Comparison of ENCODE assay signal across 26 cellular contexts in the genomic region with DNA sequence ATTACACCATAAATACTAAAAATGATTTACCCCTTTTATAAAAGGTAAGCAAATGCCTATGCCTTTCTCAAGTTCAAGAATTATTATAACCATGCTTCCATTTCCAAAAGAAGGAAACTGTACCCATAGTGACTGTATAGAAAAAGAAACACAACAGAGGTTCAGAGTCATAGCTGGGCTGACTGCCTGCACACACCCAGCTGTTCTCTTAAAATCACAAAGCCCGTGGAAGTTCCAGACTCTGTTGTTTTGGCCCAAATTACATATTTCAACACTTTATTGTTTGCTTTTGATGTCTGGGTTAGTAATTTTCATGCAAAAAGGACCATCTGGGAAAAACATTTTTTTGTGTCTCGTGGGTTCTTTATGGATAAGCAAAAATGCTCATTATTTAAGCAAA.
DNase-seq lines count a peak whose midpoint lies in the region; ATAC-seq and TF ChIP-seq lines count a peak whose summit lies in the region.
"Had no signal": no experiment of that assay in that cellular context is flagged by ENCODE, and none has a peak within 500 bp of the region (broad histone marks: within the 10 kb centered on the region; RNA-seq: fewer than 3 reads in every experiment).

No MANE protein-coding gene starts in this region.

- peaks cover 12% of the 10 kb centered on the region for H3K4me1 Mint-ChIP-seq in nephron
- H3K4me1 Mint-ChIP-seq: naive B cell had no signal

- no peaks in the 10 kb centered on the region for H3K9me3 ChIP-seq in SJCRH30 (replicated peaks)
- H3K9me3 ChIP-seq in colonic mucosa, result no peaks in the 10 kb centered on the region
- H3K9me3 ChIP-seq: esophagus squamous epithelium, lower lobe of right lung, sigmoid colon had no signal

- peak; percentile 47 for ATAC-seq in GM18868 (IDR thresholded peaks at IDR 0.05; ENCODE audit: unreplicated experiment)

- TF ChIP-seq CTCF in astrocyte of the spinal cord (IDR thresholded peaks at IDR 0.05; ENCODE audit: low read depth, low read length) (no peak), fibroblast of pulmonary artery (IDR thresholded peaks at IDR 0.05; ENCODE audit: low read length, missing control alignments) (no peak), nephron (IDR thresholded peaks at IDR 0.05; ENCODE audit: unreplicated experiment in 3 of 3) (no peak), colonic mucosa (IDR thresholded peaks at IDR 0.05) (no peak)

- H3K27ac Mint-ChIP-seq in nephron, result peak overlapping the region in 2 of 3 experiments; percentile 23 to 51
- H3K27ac Mint-ChIP-seq: naive B cell had no signal

- no peaks in the 10 kb centered on the region for H3K27me3 ChIP-seq in SJCRH30
- no peaks in the 10 kb centered on the region for H3K27me3 ChIP-seq in colonic mucosa
- H3K27me3 ChIP-seq: cardiac muscle cell, esophagus squamous epithelium, heart right ventricle, sigmoid colon, tibial nerve had no signal

- peaks cover 10% of the 10 kb centered on the region for H3K9me3 Mint-ChIP-seq in nephron

- H3K4me3 Mint-ChIP-seq in nephron, result no peak overlapping the region
- H3K4me3 Mint-ChIP-seq: naive B cell had no signal

- H3K4me3 ChIP-seq in astrocyte of the spinal cord (ENCODE audit: low read depth, low read length) (no peak overlapping the region), fibroblast of pulmonary artery (replicated peaks; ENCODE audit: low read depth, low read length) (no peak overlapping the region), SJCRH30 (no peak overlapping the region), colonic mucosa (no peak overlapping the region)
- H3K4me3 ChIP-seq: cardiac muscle cell, esophagus squamous epithelium, heart right ventricle, lower lobe of right lung, sigmoid colon, tibial nerve had no signal

- H3K36me3 Mint-ChIP-seq in nephron (ENCODE audit: low read depth), result peaks cover 3% of the 10 kb centered on the region
- H3K36me3 Mint-ChIP-seq: naive B cell had no signal

- H3K36me3 ChIP-seq in SJCRH30, result no peaks in the 10 kb centered on the region
- no peaks in the 10 kb centered on the region for H3K36me3 ChIP-seq in colonic mucosa
- H3K36me3 ChIP-seq: cardiac muscle cell, esophagus squamous epithelium, heart right ventricle, lower lobe of right lung, sigmoid colon, tibial nerve had no signal

- H3K27ac ChIP-seq in SJCRH30 (no peak overlapping the region), colonic mucosa (no peak overlapping the region)
- H3K27ac ChIP-seq: cardiac muscle cell, esophagus squamous epithelium, heart right ventricle, lower lobe of right lung, sigmoid colon, tibial nerve had no signal

- H3K4me1 ChIP-seq in SJCRH30 (peaks cover 3% of the 10 kb centered on the region; the same call in 1 of the 2 replicates), colonic mucosa (no peaks in the 10 kb centered on the region)
- H3K4me1 ChIP-seq: lower lobe of right lung, sigmoid colon, tibial nerve had no signal

- H3K9ac ChIP-seq in colonic mucosa (ENCODE audit: low read depth in 2 of 2, low read length in 2 of 2), result no peak overlapping the region

- intact Hi-C loops in colonic mucosa (cut with DNase I), result no loop called here

- DNase-seq in astrocyte of the spinal cord (ENCODE audit: low read depth, low spot score) (peak; percentile 38), fibroblast of pulmonary artery (ENCODE audit: low read depth) (peak; percentile 85), SJCRH30 (no peak), CD1c-positive myeloid dendritic cell (ENCODE audit: extremely low spot score) (no peak), colonic mucosa (no peak), NCI-H2196 (lab: John Stamatoyannopoulos, UW; ENCODE audit: unreplicated experiment) (no peak)
- DNase-seq: activated CD4-positive, alpha-beta T cell treated with anti-CD3 and anti-CD28 coated beads, Interleukin-2, amount 50 U/mL, for 1 hour; activated CD8-positive, alpha-beta memory T cell treated with anti-CD3 and anti-CD28 coated beads, Interleukin-2, amount 50 U/mL, for 4 hours; activated effector memory CD4-positive, alpha-beta T cell treated with Interleukin-2 at 50 U/mL for 16 hours; COR-L47; DMS79 treated with DMSO at 0.1 percent for 48 hours; effector CD4-positive, alpha-beta T cell; esophagus squamous epithelium; heart right ventricle; IMR-90; lower lobe of right lung; naive B cell; NCI-H146; NCI-H2227 treated with DMSO at 0.1 percent for 48 hours; sigmoid colon; stimulated activated naive CD4-positive, alpha-beta T cell; T-helper 1 cell had no signal

- H3K27me3 Mint-ChIP-seq in nephron (ENCODE audit: low read depth), result no peaks in the 10 kb centered on the region
- H3K27me3 Mint-ChIP-seq: naive B cell had no signal

- in situ Hi-C loops in astrocyte of the spinal cord (cut with HindIII; ENCODE audit: low sequenced_read_pairs), result no loop called here

Comparison
In these comparisons a context has a peak if more than half of its experiments do, and no peak if none do; other contexts are left out.
1. DNase-seq: peak in astrocyte of the spinal cord (single experiment) and fibroblast of pulmonary artery (single experiment); none in SJCRH30 (0 of 2), CD1c-positive myeloid dendritic cell (single experiment), colonic mucosa (single experiment) and NCI-H2196 (single experiment).